ENCODE assay signal across 8 cellular contexts in genomic region chr12:52221912-52222457, GRCh38. TPM values are rescaled to one million over a fixed set of nuclear protein-coding genes. Genes with fewer than 3 reads are reported as not detected.
A peak's percentile ranks its signal among the peaks of the same experiment; 100 is the strongest.
DNase-seq lines count a peak whose midpoint lies in the region; ATAC-seq and TF ChIP-seq lines count a peak whose summit lies in the region.

No MANE protein-coding gene starts in this region.

- CTCF ChIA-PET in Panc1 (lab: Charles Lee), result interaction anchor here (0.6 to 1.5 kb wide), 3 partner anchors 16 to 97 kb away, joined by 3 read pairs; no protein-coding TSS in a partner anchor
- CTCF ChIA-PET in activated naive CD4-positive, alpha-beta T cell treated with anti-CD3 and anti-CD28 coated beads for 36 hours (lab: Charles Lee), result interaction anchor here (0.6 to 1.8 kb wide), 22 partner anchors 9 to 598 kb away, joined by 3 to 20 read pairs (median 4); no protein-coding TSS in a partner anchor

- intact Hi-C loops in Right ventricle myocardium inferior (cut with DNase I) (no loop called here), Panc1 (cut with micrococcal nuclease; ENCODE audit: unreplicated experiment) (loop anchor here (10.0 kb wide), 1 partner anchor 53 kb away; the partner anchor contains the start of gene KRT86)
- intact Hi-C loops in activated naive CD4-positive, alpha-beta T cell treated with anti-CD3 and anti-CD28 coated beads for 36 hours (cut with micrococcal nuclease), result loop anchor here (1.0 to 10.0 kb wide), 5 partner anchors 22 to 247 kb away; no protein-coding TSS in a partner anchor

- peak overlapping the region; percentile 14 for H3K27ac Mint-ChIP-seq in activated naive CD4-positive, alpha-beta T cell treated with anti-CD3 and anti-CD28 coated beads for 36 hours

- no peak overlapping the region for H3K4me3 Mint-ChIP-seq in activated naive CD4-positive, alpha-beta T cell treated with anti-CD3 and anti-CD28 coated beads for 36 hours

- peak; percentile 32 to 62 for DNase-seq in cardiac muscle cell (ENCODE audit: low read depth in 1 of 2, low spot score in 1 of 2)
- DNase-seq in Right ventricle myocardium inferior (ENCODE audit: missing footprints), result no peak
- no peak for DNase-seq in Panc1 (ENCODE audit: low read depth, low spot score)
- peak; percentile 96 for DNase-seq in activated naive CD4-positive, alpha-beta T cell treated with anti-CD3 and anti-CD28 coated beads for 36 hours
- DNase-seq in iPS-NIHi11 (ENCODE audit: low spot score), result peak; percentile 65
- DNase-seq in stimulated activated CD4-positive, alpha-beta T cell treated with anti-CD3 and anti-CD28 coated beads, Interleukin-4, amount 100 ng/mL, for 1 hour, result peak; percentile 74
- DNase-seq in midbrain (lab: John Stamatoyannopoulos, UW), result no peak

- H3K9me3 ChIP-seq in cardiac muscle cell (ENCODE audit: low read depth), result no peaks in the 10 kb centered on the region
- H3K9me3 ChIP-seq in Panc1 (ENCODE audit: control insufficient read depth, insufficient read depth, low read depth, low read length), result no peaks in the 10 kb centered on the region; the same call in 1 of the 2 replicates

- no peaks in the 10 kb centered on the region for H3K36me3 Mint-ChIP-seq in activated naive CD4-positive, alpha-beta T cell treated with anti-CD3 and anti-CD28 coated beads for 36 hours (ENCODE audit: low read depth)

- TF ChIP-seq CTCF in cardiac muscle cell (IDR thresholded peaks at IDR 0.05; ENCODE audit: low read depth, low read length) (peak; percentile 67), Panc1 (IDR thresholded peaks at IDR 0.05) (peak; percentile 77)

- H3K27me3 Mint-ChIP-seq in activated naive CD4-positive, alpha-beta T cell treated with anti-CD3 and anti-CD28 coated beads for 36 hours (ENCODE audit: low read depth), result peaks cover 25% of the 10 kb centered on the region

- in situ Hi-C loops in Panc1 (cut with HindIII; ENCODE audit: low pct_unique_long_range_greater_than_20kb, low sequenced_read_pairs), result no loop called here

- no peaks in the 10 kb centered on the region for H3K9me3 Mint-ChIP-seq in activated naive CD4-positive, alpha-beta T cell treated with anti-CD3 and anti-CD28 coated beads for 36 hours

- H3K4me3 ChIP-seq in cardiac muscle cell (no peak overlapping the region), Panc1 (ENCODE audit: low read depth in 2 of 2, low read length in 2 of 2) (no peak overlapping the region)

- peaks cover 22% of the 10 kb centered on the region for H3K4me1 Mint-ChIP-seq in activated naive CD4-positive, alpha-beta T cell treated with anti-CD3 and anti-CD28 coated beads for 36 hours (ENCODE audit: low read depth)

- ATAC-seq in Right ventricle myocardium inferior, result no peak
- peak; percentile 60 for ATAC-seq in Panc1
- ATAC-seq in GM21515 (IDR thresholded peaks at IDR 0.05; ENCODE audit: unreplicated experiment), result no peak

- H3K4me1 ChIP-seq in cardiac muscle cell (ENCODE audit: low read depth), result no peaks in the 10 kb centered on the region
- peaks cover 21% of the 10 kb centered on the region for H3K4me1 ChIP-seq in Panc1 (ENCODE audit: control insufficient read depth, insufficient read depth, low read length)

- H3K27me3 ChIP-seq in cardiac muscle cell (peaks cover 66% of the 10 kb centered on the region), Panc1 (ENCODE audit: control insufficient read depth, insufficient read depth, low read length) (no peaks in the 10 kb centered on the region)

- H3K36me3 ChIP-seq in cardiac muscle cell (no peaks in the 10 kb centered on the region), Panc1 (ENCODE audit: control insufficient read depth, insufficient read depth, low read length) (no peaks in the 10 kb centered on the region)

- H3K27ac ChIP-seq in cardiac muscle cell (no peak overlapping the region), Panc1 (ENCODE audit: low read length) (peak overlapping the region; percentile 71)

- POLR2A ChIA-PET in Panc1 (lab: Charles Lee), result no interaction called here

- BruUV-seq in Panc1 (replicated peaks; lab: Mats Ljungman, UMichigan), result no TSS peak

RNA-seq across cellular contexts. Expression of gene KRT7, which starts 11.1 kb away (rescaled TPM):
- 0.21 and 0.36 TPM in 2 replicates for total RNA-seq in cardiac muscle cell
- polyA plus RNA-seq in cardiac muscle cell, result 0.50 TPM in 1 of 2 replicates, not detected in the other
- total RNA-seq in Right ventricle myocardium inferior, result not detected
- 16.8 TPM for total RNA-seq in Panc1 (2021; ENCODE audit: unreplicated experiment)
- 19.1 TPM for polyA plus RNA-seq in Panc1 (2012; ENCODE audit: insufficient read length)
- total RNA-seq in activated naive CD4-positive, alpha-beta T cell treated with anti-CD3 and anti-CD28 coated beads for 36 hours, result 1 to 10 TPM; 1.9 to 3.4 TPM

RNA-seq across cellular contexts. Expression of gene KRT80, which starts 30.2 kb away (rescaled TPM):
- total RNA-seq in cardiac muscle cell (not detected in 2 replicates), Right ventricle myocardium inferior (not detected), Panc1 (2021; ENCODE audit: unreplicated experiment) (51.5 TPM)
- not detected in 2 replicates for polyA plus RNA-seq in cardiac muscle cell
- polyA plus RNA-seq in Panc1 (2012; ENCODE audit: insufficient read length), result 30.3 TPM
- total RNA-seq in activated naive CD4-positive, alpha-beta T cell treated with anti-CD3 and anti-CD28 coated beads for 36 hours, result not detected

RNA-seq across cellular contexts. Expression of gene KRT86, which starts 52.5 kb away (rescaled TPM):
- 0.14 TPM in 1 of 2 replicates, not detected in the other for total RNA-seq in cardiac muscle cell
- polyA plus RNA-seq in cardiac muscle cell, result 0.35 TPM in 1 of 2 replicates, not detected in the other
- total RNA-seq in Right ventricle myocardium inferior, result not detected
- total RNA-seq in Panc1 (2021; ENCODE audit: unreplicated experiment), result 1.1 TPM
- polyA plus RNA-seq in Panc1 (2012; ENCODE audit: insufficient read length), result 1.2 TPM
- under 1 TPM in 1 of 2 experiments, not detected in 1; 0.15 TPM for total RNA-seq in activated naive CD4-positive, alpha-beta T cell treated with anti-CD3 and anti-CD28 coated beads for 36 hours

Comparison
In these comparisons a context has a peak if more than half of its experiments do, and no peak if none do; other contexts are left out.
1. DNase-seq: peak in cardiac muscle cell (2 of 2), activated naive CD4-positive, alpha-beta T cell treated with anti-CD3 and anti-CD28 coated beads for 36 hours (single experiment), iPS-NIHi11 (single experiment) and stimulated activated CD4-positive, alpha-beta T cell treated with anti-CD3 and anti-CD28 coated beads, Interleukin-4, amount 100 ng/mL, for 1 hour (single experiment); none in Right ventricle myocardium inferior (single experiment), Panc1 (single experiment) and midbrain (single experiment).
2. RNA of gene KRT80, which starts 30.2 kb away (total RNA-seq): 51.5 TPM in Panc1 (single experiment); not detected in Right ventricle myocardium inferior (single experiment), not detected in cardiac muscle cell and not detected in activated naive CD4-positive, alpha-beta T cell treated with anti-CD3 and anti-CD28 coated beads for 36 hours; every median in the first group is over 10 times any median in the second.